ENCODE assay signal across 30 cellular contexts in the genomic region with DNA sequence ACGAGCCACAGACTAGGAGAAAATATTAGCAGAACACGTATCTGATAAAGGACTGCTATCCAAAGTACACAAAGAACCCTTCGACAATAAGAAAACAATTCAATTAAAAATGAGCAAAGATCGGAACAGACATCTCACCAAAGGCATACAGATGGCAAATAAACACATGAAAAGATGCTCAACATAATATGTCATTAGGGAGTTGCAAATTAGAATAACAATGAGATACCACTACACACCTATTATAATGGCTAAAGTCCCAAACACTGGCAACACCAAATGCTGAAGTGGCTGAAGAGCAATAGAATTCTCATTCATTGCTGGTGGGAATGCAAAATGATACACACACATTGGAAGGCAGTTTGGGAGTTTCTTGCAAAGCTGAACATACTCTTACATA.
"Had no signal": no experiment of that assay in that cellular context is flagged by ENCODE, and none has a peak within 500 bp of the region (broad histone marks: within the 10 kb centered on the region; RNA-seq: fewer than 3 reads in every experiment).

No MANE protein-coding gene starts in this region.

- H3K4me1 Mint-ChIP-seq: activated naive CD4-positive, alpha-beta T cell treated with anti-CD3 and anti-CD28 coated beads, Interleukin-2, amount 10 ng/mL, durations not matched to agents 7 days and 5 days had no signal

- H3K4me3 Mint-ChIP-seq: activated CD4-positive, alpha-beta memory T cell treated with anti-CD3 and anti-CD28 coated beads for 36 hours; activated CD4-positive, alpha-beta T cell treated with anti-CD3 and anti-CD28 coated beads for 36 hours; activated CD4-positive, alpha-beta T cell treated with anti-CD3 and anti-CD28 coated beads, Interleukin-2, amount 10 ng/mL, durations not matched to agents 24 days and 14 days; activated CD8-positive, alpha-beta memory T cell treated with anti-CD3 and anti-CD28 coated beads, Interleukin-2, amount 10 ng/mL, durations not matched to agents 7 days and 5 days; activated CD8-positive, alpha-beta T cell treated with anti-CD3 and anti-CD28 coated beads, Interleukin-2, amount 10 ng/mL, durations not matched to agents 7 days and 5 days; activated naive CD4-positive, alpha-beta T cell treated with anti-CD3 and anti-CD28 coated beads, Interleukin-2, amount 10 ng/mL, durations not matched to agents 7 days and 5 days; activated naive CD8-positive, alpha-beta T cell treated with anti-CD3 and anti-CD28 coated beads, Interleukin-2, amount 10 ng/mL, durations not matched to agents 7 days and 5 days; activated T-cell treated with anti-CD3 and anti-CD28 coated beads, Interleukin-2, amount 50 U/mL, for 24 hours; activated T-cell treated with anti-CD3 and anti-CD28 coated beads, Interleukin-2, amount 50 U/mL, for 72 hours; brain; T-helper 1 cell treated with Interleukin-12 subunit alpha and Interleukin-12 subunit beta and Interleukin-4 antibody, amounts not matched to agents 30 μg/mL and 1 μg/mL, for 36 hours; T-helper 2 cell treated with Interferon-gamma antibody and Interleukin-4, amounts not matched to agents 5 μg/mL and 100 μg/mL, for 36 hours had no signal

- H3K27ac Mint-ChIP-seq: activated CD4-positive, alpha-beta memory T cell treated with anti-CD3 and anti-CD28 coated beads for 36 hours; activated CD4-positive, alpha-beta T cell treated with anti-CD3 and anti-CD28 coated beads for 36 hours; activated CD4-positive, alpha-beta T cell treated with anti-CD3 and anti-CD28 coated beads, Interleukin-2, amount 10 ng/mL, durations not matched to agents 24 days and 14 days; activated CD8-positive, alpha-beta memory T cell treated with anti-CD3 and anti-CD28 coated beads, Interleukin-2, amount 10 ng/mL, durations not matched to agents 7 days and 5 days; activated CD8-positive, alpha-beta T cell treated with anti-CD3 and anti-CD28 coated beads, Interleukin-2, amount 10 ng/mL, durations not matched to agents 7 days and 5 days; activated naive CD4-positive, alpha-beta T cell treated with anti-CD3 and anti-CD28 coated beads, Interleukin-2, amount 10 ng/mL, durations not matched to agents 7 days and 5 days; activated naive CD4-positive, alpha-beta T cell treated with anti-CD3 and anti-CD28 coated beads, Interleukin-2, amount 50 U/mL, for 72 hours; activated naive CD8-positive, alpha-beta T cell treated with anti-CD3 and anti-CD28 coated beads, Interleukin-2, amount 10 ng/mL, durations not matched to agents 7 days and 5 days; activated T-cell treated with anti-CD3 and anti-CD28 coated beads, Interleukin-2, amount 50 U/mL, for 24 hours; activated T-cell treated with anti-CD3 and anti-CD28 coated beads, Interleukin-2, amount 50 U/mL, for 72 hours; T-helper 1 cell treated with Interleukin-12 subunit alpha and Interleukin-12 subunit beta and Interleukin-4 antibody, amounts not matched to agents 30 μg/mL and 1 μg/mL, for 36 hours; T-helper 2 cell treated with Interferon-gamma antibody and Interleukin-4, amounts not matched to agents 5 μg/mL and 100 μg/mL, for 36 hours had no signal

- H3K9me3 ChIP-seq: ascending aorta, breast epithelium, colonic mucosa had no signal

- H3K36me3 Mint-ChIP-seq: activated CD4-positive, alpha-beta memory T cell treated with anti-CD3 and anti-CD28 coated beads for 36 hours; activated CD8-positive, alpha-beta memory T cell treated with anti-CD3 and anti-CD28 coated beads, Interleukin-2, amount 10 ng/mL, durations not matched to agents 7 days and 5 days; activated naive CD4-positive, alpha-beta T cell treated with anti-CD3 and anti-CD28 coated beads, Interleukin-2, amount 10 ng/mL, durations not matched to agents 7 days and 5 days; activated naive CD4-positive, alpha-beta T cell treated with anti-CD3 and anti-CD28 coated beads, Interleukin-2, amount 50 U/mL, for 72 hours; activated naive CD8-positive, alpha-beta T cell treated with anti-CD3 and anti-CD28 coated beads, Interleukin-2, amount 10 ng/mL, durations not matched to agents 7 days and 5 days; brain had no signal

- H3K27me3 ChIP-seq: ascending aorta, breast epithelium, cardiac muscle cell, colonic mucosa had no signal

- H3K27ac ChIP-seq: ascending aorta, breast epithelium, cardiac muscle cell, colonic mucosa had no signal

- H3K27me3 Mint-ChIP-seq: activated CD4-positive, alpha-beta memory T cell treated with anti-CD3 and anti-CD28 coated beads for 36 hours; activated CD4-positive, alpha-beta T cell treated with anti-CD3 and anti-CD28 coated beads for 36 hours; activated CD8-positive, alpha-beta memory T cell treated with anti-CD3 and anti-CD28 coated beads, Interleukin-2, amount 10 ng/mL, durations not matched to agents 7 days and 5 days; activated T-cell treated with anti-CD3 and anti-CD28 coated beads, Interleukin-2, amount 50 U/mL, for 24 hours; brain had no signal

- H3K4me3 ChIP-seq: ascending aorta, breast epithelium, cardiac muscle cell, colonic mucosa had no signal

- H3K4me1 ChIP-seq: ascending aorta, breast epithelium, colonic mucosa had no signal

- H3K36me3 ChIP-seq: ascending aorta, breast epithelium, cardiac muscle cell, colonic mucosa had no signal

- ATAC-seq: activated CD4-positive, alpha-beta T cell treated with anti-CD3 and anti-CD28 coated beads for 36 hours; activated CD8-positive, alpha-beta memory T cell treated with anti-CD3 and anti-CD28 coated beads, Interleukin-2, amount 10 ng/mL, durations not matched to agents 7 days and 5 days; activated CD8-positive, alpha-beta T cell treated with anti-CD3 and anti-CD28 coated beads, Interleukin-2, amount 10 ng/mL, durations not matched to agents 7 days and 5 days; activated naive CD4-positive, alpha-beta T cell treated with anti-CD3 and anti-CD28 coated beads, Interleukin-2, amount 50 U/mL, for 72 hours; activated T-cell treated with anti-CD3 and anti-CD28 coated beads, Interleukin-2, amount 50 U/mL, for 72 hours; esophagus mucosa had no signal

- DNase-seq: activated CD4-positive, alpha-beta memory T cell treated with anti-CD3 and anti-CD28 coated beads for 36 hours; activated CD4-positive, alpha-beta T cell treated with anti-CD3 and anti-CD28 coated beads for 36 hours; activated CD4-positive, alpha-beta T cell treated with anti-CD3 and anti-CD28 coated beads, Interleukin-2, amount 10 ng/mL, durations not matched to agents 24 days and 14 days; activated CD4-positive, CD25-positive, alpha-beta regulatory T cell; activated CD4-positive, CD25-positive, alpha-beta regulatory T cell treated with anti-CD3 and anti-CD28 coated beads, Interleukin-2, amount 50 U/mL, for 72 hours; activated CD8-positive, alpha-beta memory T cell treated with anti-CD3 and anti-CD28 coated beads, Interleukin-2, amount 10 ng/mL, durations not matched to agents 7 days and 5 days; activated CD8-positive, alpha-beta memory T cell treated with anti-CD3 and anti-CD28 coated beads, Interleukin-2, amount 50 U/mL, for 4 hours; activated CD8-positive, alpha-beta T cell treated with anti-CD3 and anti-CD28 coated beads, Interleukin-2, amount 10 ng/mL, durations not matched to agents 7 days and 5 days; activated gamma-delta T cell; activated naive CD4-positive, alpha-beta T cell; activated naive CD8-positive, alpha-beta T cell treated with anti-CD3 and anti-CD28 coated beads, Interleukin-2, amount 10 ng/mL, durations not matched to agents 7 days and 5 days; activated T-cell treated with anti-CD3 and anti-CD28 coated beads, Interleukin-2, amount 50 U/mL, for 24 hours; activated T-cell treated with anti-CD3 and anti-CD28 coated beads, Interleukin-2, amount 50 U/mL, for 72 hours; central memory CD4-positive, alpha-beta T cell; cerebellar nuclear complex; colonic mucosa; effector CD8-positive, alpha-beta T cell; foreskin fibroblast; head of caudate nucleus; T1000 had no signal

- FAIRE-seq: frontal cortex had no signal

- H3K9me3 Mint-ChIP-seq: activated CD4-positive, alpha-beta memory T cell treated with anti-CD3 and anti-CD28 coated beads for 36 hours; activated CD4-positive, alpha-beta T cell treated with anti-CD3 and anti-CD28 coated beads, Interleukin-2, amount 10 ng/mL, durations not matched to agents 24 days and 14 days; activated naive CD4-positive, alpha-beta T cell treated with anti-CD3 and anti-CD28 coated beads, Interleukin-2, amount 10 ng/mL, durations not matched to agents 7 days and 5 days; activated naive CD4-positive, alpha-beta T cell treated with anti-CD3 and anti-CD28 coated beads, Interleukin-2, amount 50 U/mL, for 72 hours; activated naive CD8-positive, alpha-beta T cell treated with anti-CD3 and anti-CD28 coated beads, Interleukin-2, amount 10 ng/mL, durations not matched to agents 7 days and 5 days; activated T-cell treated with anti-CD3 and anti-CD28 coated beads, Interleukin-2, amount 50 U/mL, for 24 hours; activated T-cell treated with anti-CD3 and anti-CD28 coated beads, Interleukin-2, amount 50 U/mL, for 72 hours; brain; T-helper 1 cell treated with Interleukin-12 subunit alpha and Interleukin-12 subunit beta and Interleukin-4 antibody, amounts not matched to agents 30 μg/mL and 1 μg/mL, for 36 hours; T-helper 2 cell treated with Interferon-gamma antibody and Interleukin-4, amounts not matched to agents 5 μg/mL and 100 μg/mL, for 36 hours had no signal
